14 cellular contexts compared by ENCODE assay signal in the genomic region with DNA sequence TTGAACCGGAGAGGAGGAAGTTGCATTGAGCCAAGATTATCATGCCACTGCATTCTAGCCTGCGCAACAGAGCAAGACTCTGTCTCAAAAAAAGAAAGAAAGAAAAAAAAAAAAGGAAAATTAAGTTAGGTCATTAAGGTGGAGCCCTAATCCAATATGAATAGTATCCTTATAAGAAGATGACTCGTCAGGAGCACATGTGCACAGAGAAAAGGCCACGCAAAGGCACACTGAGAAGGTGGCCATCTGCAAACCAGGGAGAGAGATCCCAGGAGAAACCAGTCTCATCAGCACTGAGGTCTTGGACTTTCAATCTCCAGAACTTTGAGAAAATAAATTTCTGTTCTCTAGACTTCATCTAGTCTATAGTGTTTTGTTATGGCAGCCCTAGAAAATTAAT. TPM values are rescaled to one million over a fixed set of nuclear protein-coding genes. Genes with fewer than 3 reads are reported as not detected.
DNase-seq lines count a peak whose midpoint lies in the region; ATAC-seq, FAIRE-seq and TF ChIP-seq lines count a peak whose summit lies in the region.
"Had no signal": no experiment of that assay in that cellular context is flagged by ENCODE, and none has a peak within 500 bp of the region (broad histone marks: within the 10 kb centered on the region; RNA-seq: fewer than 3 reads in every experiment).

No MANE protein-coding gene starts in this region.

- POLR2A ChIA-PET in A549 (lab: Yijun Ruan, JAX), result no interaction called here

- H3K4me1 ChIP-seq in A549 (peaks cover 72% of the 10 kb centered on the region), adipocyte (ENCODE audit: control insufficient read depth, insufficient read depth, low read length) (peaks cover 73% of the 10 kb centered on the region)

- peak overlapping the region; percentile 88 to 92 for H3K27ac ChIP-seq in A549

- TF ChIP-seq POLR2A in A549 (IDR thresholded peaks at IDR 0.05; ENCODE audit: low read length), result no peak

- CTCF ChIA-PET in A549 (lab: Yijun Ruan, JAX), result interaction anchor here (1.6 kb wide), 1 partner anchor 181 kb away, joined by 5 read pairs; no protein-coding TSS in a partner anchor

- H3K27me3 Mint-ChIP-seq in naive B cell, result no peaks in the 10 kb centered on the region
- H3K27me3 Mint-ChIP-seq: IgD-negative memory B cell had no signal

- no peak overlapping the region for H3K4me3 ChIP-seq in A549
- H3K4me3 ChIP-seq in adipocyte (ENCODE audit: low read length), result peak overlapping the region; percentile 89
- no peak overlapping the region for H3K4me3 ChIP-seq in MG63
- H3K4me3 ChIP-seq: lung had no signal

- peak overlapping the region in 6 of 8 donors; percentile 33 to 89 (median 68) for H3K4me3 Mint-ChIP-seq in naive B cell

- in situ Hi-C loops in G401 (cut with HindIII; ENCODE audit: low sequenced_read_pairs), result no loop called here

- no peak for TF ChIP-seq EP300 in A549 (IDR thresholded peaks at IDR 0.05)

- ATAC-seq in A549 (no peak), naive B cell (ENCODE audit: low read depth in 2 of 2) (no peak)
- ATAC-seq: CD8-positive, alpha-beta T cell had no signal

- H3K9me3 Mint-ChIP-seq in naive B cell, result no peaks in the 10 kb centered on the region
- H3K9me3 Mint-ChIP-seq: CD8-positive, alpha-beta T cell; IgD-negative memory B cell had no signal

- peaks cover 10 to 13% of the 10 kb centered on the region in 2 donors for H3K36me3 Mint-ChIP-seq in naive B cell

- H3K4me1 Mint-ChIP-seq in naive B cell, result peaks cover 27 to 72% (median 51%) of the 10 kb centered on the region in 3 donors

- no peak for FAIRE-seq in A549 (lab: Jason Lieb, UNC)

- TF ChIP-seq CTCF in A549 (IDR thresholded peaks at IDR 0.05), result no peak

- DNase-seq in A549 (ENCODE audit: low read depth in 1 of 2, low spot score in 1 of 2), result no peak
- peak; percentile 38 for DNase-seq in ELR (ENCODE audit: low read depth)
- no peak for DNase-seq in adipocyte (ENCODE audit: low read depth)
- DNase-seq in naive B cell, result no peak
- no peak for DNase-seq in G401 (ENCODE audit: low spot score)
- no peak for DNase-seq in T-helper 9 cell
- DNase-seq in cerebellum (ENCODE audit: low spot score), result no peak
- DNase-seq in MG63, result no peak
- DNase-seq: CD8-positive, alpha-beta T cell; GM23248; NCI-H2029 treated with DMSO at 0.1 percent for 48 hours had no signal

- H3K27me3 ChIP-seq in adipocyte (replicated peaks; ENCODE audit: control insufficient read depth, insufficient read depth, low read length) (no peaks in the 10 kb centered on the region), MG63 (no peaks in the 10 kb centered on the region)

- H3K9me3 ChIP-seq in A549 (no peaks in the 10 kb centered on the region), adipocyte (ENCODE audit: control insufficient read depth, low read length) (no peaks in the 10 kb centered on the region), MG63 (no peaks in the 10 kb centered on the region)

- TF ChIP-seq RAD21 in A549 (conservative IDR thresholded peaks at IDR 0.05 in 1 of 2, IDR thresholded peaks at IDR 0.05 in 1 of 2), result no peak

- 0 out of 3 replicates have a peak overlapping the region, but pooled peaks have one; percentile 84 for H3K4me2 ChIP-seq in A549

- 96% methylated on average over 4 of the region's 4 CpGs for WGBS in A549 (ENCODE audit: missing lambda C conversion rate)

- peak overlapping the region; percentile 86 for H3K9ac ChIP-seq in adipocyte (ENCODE audit: low read length)

- H3K27ac Mint-ChIP-seq in naive B cell, result peak overlapping the region in 2 of 6 donors; percentile 78 to 86
- H3K27ac Mint-ChIP-seq: progenitor cell of endocrine pancreas had no signal

- H3K36me3 ChIP-seq in adipocyte (ENCODE audit: control insufficient read depth, insufficient read depth, low read length, severe bottlenecking) (no peaks in the 10 kb centered on the region), MG63 (no peaks in the 10 kb centered on the region)

TF ChIP-seq in A549, 52 proteins besides CTCF, POLR2A, EP300 and RAD21:
- TF ChIP-seq SMC3 (IDR thresholded peaks at IDR 0.05) (no peak), POLR2AphosphoS2 (conservative IDR thresholded peaks at IDR 0.05; ENCODE audit: low read length) (no peak)

RNA-seq across cellular contexts. Expression of a gene that starts 3.8 kb away (rescaled TPM):
- 71.7 and 80.2 TPM in 2 replicates for polyA plus RNA-seq in A549 (2011; rRNA removed)
- polyA plus RNA-seq in A549 (2012; cell fraction: cytosol; rRNA removed), result 34.7 and 35.8 TPM in 2 replicates
- polyA plus RNA-seq in A549 (2012; cell fraction: nucleus; rRNA removed), result 30.2 and 39.4 TPM in 2 replicates
- 33.8 to 38.8 TPM (median 36.0 TPM) in 3 replicates for polyA plus RNA-seq in A549 (2017; fragmentation: RNase III; extraction: RNeasy Plus Mini Kit Qiagen cat#74134 plus additional on column Dnase treatment)
- polyA minus RNA-seq in A549 (2011; rRNA and poly(A)+ RNA removed), result 62.9 and 67.3 TPM in 2 replicates
- 100 to 1,000 TPM in 1 of 6 donors, 10 to 100 TPM in 5; 49.2 to 110 (median 67.1) TPM for polyA plus RNA-seq in naive B cell (ENCODE audit: low read depth in 6 of 6)
- total RNA-seq in G401 (2014; rRNA removed; shearing (Covaris generic)), result 80.3 and 91.1 TPM in 2 replicates
- total RNA-seq in cerebellum, result 3.4 TPM
- 58.2 and 82.8 TPM in 2 replicates for total RNA-seq in MG63 (2014; rRNA removed; shearing (Covaris generic); ENCODE audit: low replicate concordance)

RNA-seq across cellular contexts. Expression of a gene that starts 51.5 kb away (rescaled TPM):
- polyA plus RNA-seq in A549 (2011; rRNA removed), result 14.2 and 19.0 TPM in 2 replicates
- polyA plus RNA-seq in A549 (2012; cell fraction: cytosol; rRNA removed), result 4.7 and 5.5 TPM in 2 replicates
- polyA plus RNA-seq in A549 (2012; cell fraction: nucleus; rRNA removed), result 1.4 and 2.3 TPM in 2 replicates
- polyA plus RNA-seq in A549 (2017; fragmentation: RNase III; extraction: RNeasy Plus Mini Kit Qiagen cat#74134 plus additional on column Dnase treatment), result 30.9 to 32.1 TPM (median 31.8 TPM) in 3 replicates
- polyA minus RNA-seq in A549 (2011; rRNA and poly(A)+ RNA removed), result 7.1 and 10.1 TPM in 2 replicates
- polyA plus RNA-seq in naive B cell (ENCODE audit: low read depth in 6 of 6), result 100 to 1,000 TPM in 1 of 6 donors, 10 to 100 TPM in 5; 57.1 to 119 (median 93.5) TPM
- 53.4 and 114 TPM in 2 replicates for total RNA-seq in G401 (2014; rRNA removed; shearing (Covaris generic))
- 79.7 TPM for total RNA-seq in cerebellum
- 57.1 and 154 TPM in 2 replicates for total RNA-seq in MG63 (2014; rRNA removed; shearing (Covaris generic); ENCODE audit: low replicate concordance)

Comparison
In these comparisons a context has a peak if more than half of its experiments do, and no peak if none do; other contexts are left out.
1. RNA of a gene that starts 3.8 kb away (total RNA-seq): 58.2 to 82.8 TPM in MG63 and 80.3 to 91.1 TPM in G401; 3.4 TPM in cerebellum (single experiment); every median in the first group is over 10 times any median in the second.